Comparison of ENCODE assay signal across 9 cellular contexts in the genomic region with DNA sequence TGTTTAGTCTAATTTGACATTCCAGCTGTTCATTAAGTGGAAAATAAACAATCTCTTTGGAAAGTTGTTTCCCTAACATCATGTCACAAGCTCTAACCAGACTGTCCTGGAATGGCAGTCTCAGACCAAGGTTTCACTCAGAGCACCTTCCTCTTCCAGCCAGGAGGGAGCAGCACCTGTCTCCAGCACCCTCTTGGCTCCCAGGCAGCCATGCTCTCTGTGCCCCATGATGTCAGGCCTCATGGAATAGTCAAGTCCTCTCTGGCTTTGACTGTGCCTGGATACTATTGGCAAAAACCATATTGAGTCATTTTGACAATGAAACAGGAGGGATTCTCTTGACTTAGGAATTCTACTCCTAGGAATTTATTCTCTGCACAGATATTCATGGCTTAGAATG.
DNase-seq lines count a peak whose midpoint lies in the region; TF ChIP-seq lines count a peak whose summit lies in the region.
"Had no signal": no experiment of that assay in that cellular context is flagged by ENCODE, and none has a peak within 500 bp of the region (broad histone marks: within the 10 kb centered on the region; RNA-seq: fewer than 3 reads in every experiment).

No MANE protein-coding gene starts in this region.

- H3K27me3 ChIP-seq in testis, result no peaks in the 10 kb centered on the region
- H3K27me3 ChIP-seq: BLaER1 treated with 17β-estradiol and CSF1 and Interleukin-3, amounts not matched to agents 10 nM and 100 nM had no signal

- DNase-seq in NCI-H510A (lab: John Stamatoyannopoulos, UW), result peak; percentile 7
- DNase-seq in NCI-H510A treated with DMSO at 0.1 percent for 48 hours (lab: John Stamatoyannopoulos, UW), result no peak
- DNase-seq in NCI-H187 treated with DMSO at 0.1 percent for 48 hours (lab: John Stamatoyannopoulos, UW), result peak; percentile 38
- DNase-seq in epithelial cell of esophagus (ENCODE audit: low read depth), result peak; percentile 66
- peak; percentile 44 for DNase-seq in testis
- DNase-seq in posterior cingulate gyrus, result no peak
- DNase-seq in MV-4-11 (lab: John Stamatoyannopoulos, UW), result no peak
- DNase-seq in activated CD8-positive, alpha-beta memory T cell treated with anti-CD3 and anti-CD28 coated beads, Interleukin-2, amount 50 U/mL, for 4 hours, result no peak

- no peak for TF ChIP-seq POLR2A in testis (IDR thresholded peaks at IDR 0.05)

- no peaks in the 10 kb centered on the region for H3K36me3 ChIP-seq in testis (ENCODE audit: low read depth, missing control alignments)
- H3K36me3 ChIP-seq: BLaER1 treated with 17β-estradiol and CSF1 and Interleukin-3, amounts not matched to agents 10 nM and 100 nM had no signal

- no peaks in the 10 kb centered on the region for H3K9me3 ChIP-seq in testis
- H3K9me3 ChIP-seq: BLaER1 treated with 17β-estradiol and CSF1 and Interleukin-3, amounts not matched to agents 10 nM and 100 nM had no signal

- TF ChIP-seq CTCF in epithelial cell of esophagus (IDR thresholded peaks at IDR 0.05; ENCODE audit: insufficient read depth, low read depth, low read length, missing control alignments) (peak; percentile 79), testis (IDR thresholded peaks at IDR 0.05) (no peak)

- H3K4me3 ChIP-seq in epithelial cell of esophagus (ENCODE audit: low read length), result no peak overlapping the region
- H3K4me3 ChIP-seq in testis, result no peak overlapping the region
- H3K4me3 ChIP-seq: BLaER1 treated with 17β-estradiol and CSF1 and Interleukin-3, amounts not matched to agents 10 nM and 100 nM had no signal

- no peak overlapping the region for H3K27ac ChIP-seq in testis
- H3K27ac ChIP-seq: BLaER1 treated with 17β-estradiol and CSF1 and Interleukin-3, amounts not matched to agents 10 nM and 100 nM had no signal

- H3K4me1 ChIP-seq in testis, result no peaks in the 10 kb centered on the region

- intact Hi-C loops in testis (cut with DNase I; ENCODE audit: low total_unique reads) (no loop called here), posterior cingulate gyrus (cut with DNase I) (loop anchor here (10.0 kb wide), 1 partner anchor 132 kb away; no protein-coding TSS in a partner anchor)

Comparison
In these comparisons a context has a peak if more than half of its experiments do, and no peak if none do; other contexts are left out.
1. DNase-seq: peak in NCI-H510A (single experiment), NCI-H187 treated with DMSO at 0.1 percent for 48 hours (single experiment), epithelial cell of esophagus (single experiment) and testis (single experiment); none in NCI-H510A treated with DMSO at 0.1 percent for 48 hours (single experiment), posterior cingulate gyrus (0 of 10), MV-4-11 (single experiment) and activated CD8-positive, alpha-beta memory T cell treated with anti-CD3 and anti-CD28 coated beads, Interleukin-2, amount 50 U/mL, for 4 hours (single experiment).